Comparison of ENCODE assay signal across 1 cellular context in the genomic region with DNA sequence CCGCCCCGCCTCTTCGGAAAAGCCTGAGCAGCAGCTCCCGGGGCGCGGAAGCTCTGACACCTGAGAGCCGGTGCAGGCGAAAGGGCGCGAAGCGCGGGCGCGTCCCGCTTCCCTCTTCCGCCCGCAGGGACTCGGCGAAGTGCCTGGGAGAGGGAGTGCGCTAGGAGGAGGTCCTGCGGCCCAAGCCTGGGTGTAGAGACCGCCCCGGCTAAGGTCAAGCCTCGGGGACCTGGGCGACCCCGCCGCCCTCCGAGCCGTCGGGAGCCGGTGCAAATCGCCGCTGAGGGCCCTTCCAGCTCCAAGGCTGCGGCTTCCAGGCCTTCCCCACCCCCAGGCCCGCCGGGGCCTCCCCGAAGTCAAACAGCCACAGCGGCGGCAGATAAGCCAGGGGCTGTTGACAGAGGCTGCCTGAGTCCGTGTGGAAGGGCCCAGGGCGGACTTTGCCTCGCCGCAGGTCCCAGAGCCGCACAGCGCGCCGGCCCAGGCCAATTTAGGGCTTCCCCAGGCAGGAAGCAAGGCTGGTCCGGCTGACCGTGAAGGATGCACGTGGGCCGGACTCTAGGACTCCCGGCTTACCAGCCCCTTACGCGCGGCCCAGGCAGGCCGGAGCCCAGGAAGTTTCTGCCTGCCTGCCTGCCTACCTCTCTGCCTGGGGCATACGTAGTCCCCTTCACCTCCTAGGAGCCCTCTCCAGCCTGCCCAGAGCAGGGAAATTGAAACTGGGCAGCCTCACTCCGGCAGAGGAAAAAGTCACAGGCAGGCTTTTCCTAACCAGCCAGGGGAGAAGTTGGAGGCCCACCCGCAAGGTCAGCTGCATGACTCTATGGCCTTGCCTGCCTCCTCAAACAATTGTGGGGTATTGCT.
A peak's percentile ranks its signal among the peaks of the same experiment; 100 is the strongest.
TF ChIP-seq lines count a peak whose summit lies in the region.

No MANE protein-coding gene starts in this region.

TF ChIP-seq in K562, 482 proteins besides CTCF, POLR2A, EP300 and RAD21 (continued from another document):
- TF ChIP-seq, protein P1, sequence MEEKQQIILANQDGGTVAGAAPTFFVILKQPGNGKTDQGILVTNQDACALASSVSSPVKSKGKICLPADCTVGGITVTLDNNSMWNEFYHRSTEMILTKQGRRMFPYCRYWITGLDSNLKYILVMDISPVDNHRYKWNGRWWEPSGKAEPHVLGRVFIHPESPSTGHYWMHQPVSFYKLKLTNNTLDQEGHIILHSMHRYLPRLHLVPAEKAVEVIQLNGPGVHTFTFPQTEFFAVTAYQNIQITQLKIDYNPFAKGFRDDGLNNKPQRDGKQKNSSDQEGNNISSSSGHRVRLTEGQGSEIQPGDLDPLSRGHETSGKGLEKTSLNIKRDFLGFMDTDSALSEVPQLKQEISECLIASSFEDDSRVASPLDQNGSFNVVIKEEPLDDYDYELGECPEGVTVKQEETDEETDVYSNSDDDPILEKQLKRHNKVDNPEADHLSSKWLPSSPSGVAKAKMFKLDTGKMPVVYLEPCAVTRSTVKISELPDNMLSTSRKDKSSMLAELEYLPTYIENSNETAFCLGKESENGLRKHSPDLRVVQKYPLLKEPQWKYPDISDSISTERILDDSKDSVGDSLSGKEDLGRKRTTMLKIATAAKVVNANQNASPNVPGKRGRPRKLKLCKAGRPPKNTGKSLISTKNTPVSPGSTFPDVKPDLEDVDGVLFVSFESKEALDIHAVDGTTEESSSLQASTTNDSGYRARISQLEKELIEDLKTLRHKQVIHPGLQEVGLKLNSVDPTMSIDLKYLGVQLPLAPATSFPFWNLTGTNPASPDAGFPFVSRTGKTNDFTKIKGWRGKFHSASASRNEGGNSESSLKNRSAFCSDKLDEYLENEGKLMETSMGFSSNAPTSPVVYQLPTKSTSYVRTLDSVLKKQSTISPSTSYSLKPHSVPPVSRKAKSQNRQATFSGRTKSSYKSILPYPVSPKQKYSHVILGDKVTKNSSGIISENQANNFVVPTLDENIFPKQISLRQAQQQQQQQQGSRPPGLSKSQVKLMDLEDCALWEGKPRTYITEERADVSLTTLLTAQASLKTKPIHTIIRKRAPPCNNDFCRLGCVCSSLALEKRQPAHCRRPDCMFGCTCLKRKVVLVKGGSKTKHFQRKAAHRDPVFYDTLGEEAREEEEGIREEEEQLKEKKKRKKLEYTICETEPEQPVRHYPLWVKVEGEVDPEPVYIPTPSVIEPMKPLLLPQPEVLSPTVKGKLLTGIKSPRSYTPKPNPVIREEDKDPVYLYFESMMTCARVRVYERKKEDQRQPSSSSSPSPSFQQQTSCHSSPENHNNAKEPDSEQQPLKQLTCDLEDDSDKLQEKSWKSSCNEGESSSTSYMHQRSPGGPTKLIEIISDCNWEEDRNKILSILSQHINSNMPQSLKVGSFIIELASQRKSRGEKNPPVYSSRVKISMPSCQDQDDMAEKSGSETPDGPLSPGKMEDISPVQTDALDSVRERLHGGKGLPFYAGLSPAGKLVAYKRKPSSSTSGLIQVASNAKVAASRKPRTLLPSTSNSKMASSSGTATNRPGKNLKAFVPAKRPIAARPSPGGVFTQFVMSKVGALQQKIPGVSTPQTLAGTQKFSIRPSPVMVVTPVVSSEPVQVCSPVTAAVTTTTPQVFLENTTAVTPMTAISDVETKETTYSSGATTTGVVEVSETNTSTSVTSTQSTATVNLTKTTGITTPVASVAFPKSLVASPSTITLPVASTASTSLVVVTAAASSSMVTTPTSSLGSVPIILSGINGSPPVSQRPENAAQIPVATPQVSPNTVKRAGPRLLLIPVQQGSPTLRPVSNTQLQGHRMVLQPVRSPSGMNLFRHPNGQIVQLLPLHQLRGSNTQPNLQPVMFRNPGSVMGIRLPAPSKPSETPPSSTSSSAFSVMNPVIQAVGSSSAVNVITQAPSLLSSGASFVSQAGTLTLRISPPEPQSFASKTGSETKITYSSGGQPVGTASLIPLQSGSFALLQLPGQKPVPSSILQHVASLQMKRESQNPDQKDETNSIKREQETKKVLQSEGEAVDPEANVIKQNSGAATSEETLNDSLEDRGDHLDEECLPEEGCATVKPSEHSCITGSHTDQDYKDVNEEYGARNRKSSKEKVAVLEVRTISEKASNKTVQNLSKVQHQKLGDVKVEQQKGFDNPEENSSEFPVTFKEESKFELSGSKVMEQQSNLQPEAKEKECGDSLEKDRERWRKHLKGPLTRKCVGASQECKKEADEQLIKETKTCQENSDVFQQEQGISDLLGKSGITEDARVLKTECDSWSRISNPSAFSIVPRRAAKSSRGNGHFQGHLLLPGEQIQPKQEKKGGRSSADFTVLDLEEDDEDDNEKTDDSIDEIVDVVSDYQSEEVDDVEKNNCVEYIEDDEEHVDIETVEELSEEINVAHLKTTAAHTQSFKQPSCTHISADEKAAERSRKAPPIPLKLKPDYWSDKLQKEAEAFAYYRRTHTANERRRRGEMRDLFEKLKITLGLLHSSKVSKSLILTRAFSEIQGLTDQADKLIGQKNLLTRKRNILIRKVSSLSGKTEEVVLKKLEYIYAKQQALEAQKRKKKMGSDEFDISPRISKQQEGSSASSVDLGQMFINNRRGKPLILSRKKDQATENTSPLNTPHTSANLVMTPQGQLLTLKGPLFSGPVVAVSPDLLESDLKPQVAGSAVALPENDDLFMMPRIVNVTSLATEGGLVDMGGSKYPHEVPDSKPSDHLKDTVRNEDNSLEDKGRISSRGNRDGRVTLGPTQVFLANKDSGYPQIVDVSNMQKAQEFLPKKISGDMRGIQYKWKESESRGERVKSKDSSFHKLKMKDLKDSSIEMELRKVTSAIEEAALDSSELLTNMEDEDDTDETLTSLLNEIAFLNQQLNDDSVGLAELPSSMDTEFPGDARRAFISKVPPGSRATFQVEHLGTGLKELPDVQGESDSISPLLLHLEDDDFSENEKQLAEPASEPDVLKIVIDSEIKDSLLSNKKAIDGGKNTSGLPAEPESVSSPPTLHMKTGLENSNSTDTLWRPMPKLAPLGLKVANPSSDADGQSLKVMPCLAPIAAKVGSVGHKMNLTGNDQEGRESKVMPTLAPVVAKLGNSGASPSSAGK (IDR thresholded peaks at IDR 0.05): peak; percentile 88
- peak; percentile 82; the same call in 1 of the 2 replicates for TF ChIP-seq SMAD4 (CRISPR knock-in tag; conservative IDR thresholded peaks at IDR 0.05)
- TF ChIP-seq POLR2AphosphoS5 (IDR thresholded peaks at IDR 0.05; ENCODE audit: control insufficient read depth, insufficient read depth, low read depth, low read length): no peak
- TF ChIP-seq MTA2 (IDR thresholded peaks at IDR 0.05; ENCODE audit: low read depth): no peak
- TF ChIP-seq, protein P2, sequence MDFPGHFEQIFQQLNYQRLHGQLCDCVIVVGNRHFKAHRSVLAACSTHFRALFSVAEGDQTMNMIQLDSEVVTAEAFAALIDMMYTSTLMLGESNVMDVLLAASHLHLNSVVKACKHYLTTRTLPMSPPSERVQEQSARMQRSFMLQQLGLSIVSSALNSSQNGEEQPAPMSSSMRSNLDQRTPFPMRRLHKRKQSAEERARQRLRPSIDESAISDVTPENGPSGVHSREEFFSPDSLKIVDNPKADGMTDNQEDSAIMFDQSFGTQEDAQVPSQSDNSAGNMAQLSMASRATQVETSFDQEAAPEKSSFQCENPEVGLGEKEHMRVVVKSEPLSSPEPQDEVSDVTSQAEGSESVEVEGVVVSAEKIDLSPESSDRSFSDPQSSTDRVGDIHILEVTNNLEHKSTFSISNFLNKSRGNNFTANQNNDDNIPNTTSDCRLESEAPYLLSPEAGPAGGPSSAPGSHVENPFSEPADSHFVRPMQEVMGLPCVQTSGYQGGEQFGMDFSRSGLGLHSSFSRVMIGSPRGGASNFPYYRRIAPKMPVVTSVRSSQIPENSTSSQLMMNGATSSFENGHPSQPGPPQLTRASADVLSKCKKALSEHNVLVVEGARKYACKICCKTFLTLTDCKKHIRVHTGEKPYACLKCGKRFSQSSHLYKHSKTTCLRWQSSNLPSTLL (IDR thresholded peaks at IDR 0.05): no peak
